9 cellular contexts compared by ENCODE assay signal in genomic region chr12:117968084-117968789, GRCh38. TPM values are rescaled to one million over a fixed set of nuclear protein-coding genes. Genes with fewer than 3 reads are reported as not detected.
DNase-seq lines count a peak whose midpoint lies in the region; ATAC-seq and TF ChIP-seq lines count a peak whose summit lies in the region.
"Had no signal": no experiment of that assay in that cellular context is flagged by ENCODE, and none has a peak within 500 bp of the region (broad histone marks: within the 10 kb centered on the region; RNA-seq: fewer than 3 reads in every experiment).

No MANE protein-coding gene starts in this region.

- H3K9me3 Mint-ChIP-seq in MCF 10A (ENCODE audit: unreplicated experiment): peaks cover 8% of the 10 kb centered on the region

- DNase-seq in BJ (ENCODE audit: low read depth): no peak
- no peak for DNase-seq in MCF 10A (ENCODE audit: unreplicated experiment)
- no peak for DNase-seq in Kasumi-1 (lab: John Stamatoyannopoulos, UW)
- DNase-seq in NCI-H1694 treated with DMSO at 0.1 percent for 48 hours (lab: John Stamatoyannopoulos, UW): no peak

- peaks cover 53% of the 10 kb centered on the region for H3K27me3 Mint-ChIP-seq in MCF 10A (ENCODE audit: insufficient read depth, unreplicated experiment)

- H3K36me3 ChIP-seq in BJ (ENCODE audit: control insufficient read depth, insufficient read depth, low read length): no peaks in the 10 kb centered on the region
- H3K36me3 ChIP-seq in HUES48 (ENCODE audit: control insufficient read depth, insufficient read depth, low read length): no peaks in the 10 kb centered on the region
- no peaks in the 10 kb centered on the region for H3K36me3 ChIP-seq in mucosa of stomach (ENCODE audit: control insufficient read depth, insufficient read depth, low read length)

- peak overlapping the region; percentile 73 for H3K4me3 Mint-ChIP-seq in MCF 10A (ENCODE audit: unreplicated experiment)
- H3K4me3 Mint-ChIP-seq: dendritic cell treated with granulocyte-macrophage colony-stimulating factor and Interleukin-4, amounts not matched to agents 40 ng/mL and 50 ng/mL, for 4 days had no signal

- H3K4me3 ChIP-seq in BJ (ENCODE audit: low read depth, low read length) (peak overlapping the region; percentile 34), HUES48 (ENCODE audit: low read depth, low read length) (peak overlapping the region; percentile 84), mucosa of stomach (ENCODE audit: low read length) (no peak overlapping the region)

- CTCF ChIA-PET in BJ (lab: Yijun Ruan, JAX): no interaction called here
- CTCF ChIA-PET in MCF 10A (lab: Yijun Ruan, JAX): no interaction called here

- no peak overlapping the region for H3K27ac Mint-ChIP-seq in MCF 10A (ENCODE audit: low read depth, unreplicated experiment)
- H3K27ac Mint-ChIP-seq: dendritic cell treated with granulocyte-macrophage colony-stimulating factor and Interleukin-4, amounts not matched to agents 40 ng/mL and 50 ng/mL, for 4 days had no signal

- H3K27me3 ChIP-seq in BJ (ENCODE audit: control insufficient read depth, insufficient read depth, low read length): peaks cover 9% of the 10 kb centered on the region
- peaks cover 21% of the 10 kb centered on the region; the same call in 1 of the 2 replicates for H3K27me3 ChIP-seq in HUES48 (ENCODE audit: control insufficient read depth, insufficient read depth, low read length)
- H3K27me3 ChIP-seq in mucosa of stomach (ENCODE audit: control insufficient read depth, insufficient read depth, low read length): peaks cover 11% of the 10 kb centered on the region

- BruUV-seq in MCF 10A (replicated peaks; lab: Mats Ljungman, UMichigan): no TSS peak

- H3K36me3 Mint-ChIP-seq in MCF 10A (ENCODE audit: insufficient read depth, unreplicated experiment): no peaks in the 10 kb centered on the region

- intact Hi-C loops in MCF 10A (cut with micrococcal nuclease): no loop called here

- H3K9ac ChIP-seq in HUES48 (ENCODE audit: low read depth, low read length) (peak overlapping the region; percentile 73; the same call in 1 of the 2 replicates), mucosa of stomach (ENCODE audit: low read length) (peak overlapping the region; percentile 27)

- H3K9me3 ChIP-seq in HUES48 (ENCODE audit: control insufficient read depth, insufficient read depth, low read length) (no peaks in the 10 kb centered on the region), mucosa of stomach (ENCODE audit: control insufficient read depth, low read length) (peaks cover 5% of the 10 kb centered on the region)

- POLR2A ChIA-PET in BJ (lab: Charles Lee) (no interaction called here), MCF 10A (lab: Yijun Ruan, JAX) (no interaction called here)

- TF ChIP-seq CTCF in BJ (IDR thresholded peaks at IDR 0.05; ENCODE audit: insufficient read depth, low read depth, low read length): no peak
- no peak for TF ChIP-seq CTCF in MCF 10A (IDR thresholded peaks at IDR 0.05; ENCODE audit: unreplicated experiment)

- H3K4me1 ChIP-seq in HUES48 (ENCODE audit: control insufficient read depth, insufficient read depth, low read length) (no peaks in the 10 kb centered on the region; the same call in 1 of the 2 replicates), mucosa of stomach (ENCODE audit: control insufficient read depth, insufficient read depth, low read length) (peaks cover 6% of the 10 kb centered on the region)

- ATAC-seq in GM21528 (IDR thresholded peaks at IDR 0.05; ENCODE audit: low FRiP score, unreplicated experiment): no peak
- no peak for ATAC-seq in GM19455 (IDR thresholded peaks at IDR 0.05; ENCODE audit: unreplicated experiment)

- peak overlapping the region; percentile 84 for H3K27ac ChIP-seq in HUES48 (ENCODE audit: low read depth, low read length)

- H3K4me1 Mint-ChIP-seq in MCF 10A (ENCODE audit: insufficient read depth, unreplicated experiment): peaks cover 12% of the 10 kb centered on the region

RNA-seq across cellular contexts. Expression of gene KSR2, which starts 0.6 kb away (rescaled TPM):
- not detected in 2 replicates for polyA plus RNA-seq in BJ (2011; rRNA removed)
- polyA minus RNA-seq in BJ (2011; rRNA and poly(A)+ RNA removed): not detected in 2 replicates
- 0.02 TPM in 1 of 2 replicates, not detected in the other for total RNA-seq in MCF 10A (2022)

RNA-seq across cellular contexts. Expression of gene RFC5, which starts 48.3 kb away (rescaled TPM):
- polyA plus RNA-seq in BJ (2011; rRNA removed): 11.5 and 13.3 TPM in 2 replicates
- polyA minus RNA-seq in BJ (2011; rRNA and poly(A)+ RNA removed): 6.8 and 7.8 TPM in 2 replicates
- total RNA-seq in MCF 10A (2022): 10.1 and 13.9 TPM in 2 replicates
